ENCODE assay signal across 1 cellular context in genomic region chr6:73285674-73286283, GRCh38.
TF ChIP-seq lines count a peak whose summit lies in the region.

No MANE protein-coding gene starts in this region.

TF ChIP-seq in IMR-90, 13 proteins besides CTCF, POLR2A, EP300 and RAD21:
- TF ChIP-seq ELK1 (IDR thresholded peaks at IDR 0.05; ENCODE audit: borderline replicate concordance, low read depth, low read length) (no peak), SMC3 (IDR thresholded peaks at IDR 0.05; ENCODE audit: low read depth, low read length) (peak; percentile 57), BHLHE40 (IDR thresholded peaks at IDR 0.05; ENCODE audit: low read depth, low read length) (no peak)
